2 cellular contexts compared by ENCODE assay signal in genomic region chr7:63233101-63233500, GRCh38.
DNase-seq lines count a peak whose midpoint lies in the region; ATAC-seq lines count a peak whose summit lies in the region.
"Not testable (repeated sequence)": the region's sequence is repeated elsewhere in the genome, so short reads cannot be mapped to it uniquely, and the experiment has no call there.

No MANE protein-coding gene starts in this region.

- not testable (repeated sequence) for H3K27me3 Mint-ChIP-seq in activated CD4-positive, alpha-beta T cell treated with anti-CD3 and anti-CD28 coated beads, Interleukin-2, amount 10 ng/mL, durations not matched to agents 24 days and 14 days; central memory CD8-positive, alpha-beta T cell

- peak; percentile 29 for DNase-seq in activated CD4-positive, alpha-beta T cell treated with anti-CD3 and anti-CD28 coated beads, Interleukin-2, amount 10 ng/mL, durations not matched to agents 24 days and 14 days
- DNase-seq in central memory CD8-positive, alpha-beta T cell (ENCODE audit: low spot score in 2 of 2), result not testable (repeated sequence)

- H3K9me3 Mint-ChIP-seq in activated CD4-positive, alpha-beta T cell treated with anti-CD3 and anti-CD28 coated beads, Interleukin-2, amount 10 ng/mL, durations not matched to agents 24 days and 14 days; central memory CD8-positive, alpha-beta T cell: not testable (repeated sequence)

- peak; percentile 14 for ATAC-seq in central memory CD8-positive, alpha-beta T cell (replicated peaks; ENCODE audit: extremely low read depth, poor library complexity, severe bottlenecking)

- intact Hi-C loops in activated CD4-positive, alpha-beta T cell treated with anti-CD3 and anti-CD28 coated beads, Interleukin-2, amount 10 ng/mL, durations not matched to agents 24 days and 14 days (cut with micrococcal nuclease), result not testable (repeated sequence)

- H3K27ac Mint-ChIP-seq in activated CD4-positive, alpha-beta T cell treated with anti-CD3 and anti-CD28 coated beads, Interleukin-2, amount 10 ng/mL, durations not matched to agents 24 days and 14 days; central memory CD8-positive, alpha-beta T cell (ENCODE audit: low read depth): not testable (repeated sequence)

- not testable (repeated sequence) for H3K36me3 Mint-ChIP-seq in activated CD4-positive, alpha-beta T cell treated with anti-CD3 and anti-CD28 coated beads, Interleukin-2, amount 10 ng/mL, durations not matched to agents 24 days and 14 days (ENCODE audit: low read depth); central memory CD8-positive, alpha-beta T cell (ENCODE audit: insufficient read depth)

- H3K4me1 Mint-ChIP-seq in activated CD4-positive, alpha-beta T cell treated with anti-CD3 and anti-CD28 coated beads, Interleukin-2, amount 10 ng/mL, durations not matched to agents 24 days and 14 days; central memory CD8-positive, alpha-beta T cell: not testable (repeated sequence)

- not testable (repeated sequence) for H3K4me3 Mint-ChIP-seq in activated CD4-positive, alpha-beta T cell treated with anti-CD3 and anti-CD28 coated beads, Interleukin-2, amount 10 ng/mL, durations not matched to agents 24 days and 14 days; central memory CD8-positive, alpha-beta T cell
